In the genomic region with DNA sequence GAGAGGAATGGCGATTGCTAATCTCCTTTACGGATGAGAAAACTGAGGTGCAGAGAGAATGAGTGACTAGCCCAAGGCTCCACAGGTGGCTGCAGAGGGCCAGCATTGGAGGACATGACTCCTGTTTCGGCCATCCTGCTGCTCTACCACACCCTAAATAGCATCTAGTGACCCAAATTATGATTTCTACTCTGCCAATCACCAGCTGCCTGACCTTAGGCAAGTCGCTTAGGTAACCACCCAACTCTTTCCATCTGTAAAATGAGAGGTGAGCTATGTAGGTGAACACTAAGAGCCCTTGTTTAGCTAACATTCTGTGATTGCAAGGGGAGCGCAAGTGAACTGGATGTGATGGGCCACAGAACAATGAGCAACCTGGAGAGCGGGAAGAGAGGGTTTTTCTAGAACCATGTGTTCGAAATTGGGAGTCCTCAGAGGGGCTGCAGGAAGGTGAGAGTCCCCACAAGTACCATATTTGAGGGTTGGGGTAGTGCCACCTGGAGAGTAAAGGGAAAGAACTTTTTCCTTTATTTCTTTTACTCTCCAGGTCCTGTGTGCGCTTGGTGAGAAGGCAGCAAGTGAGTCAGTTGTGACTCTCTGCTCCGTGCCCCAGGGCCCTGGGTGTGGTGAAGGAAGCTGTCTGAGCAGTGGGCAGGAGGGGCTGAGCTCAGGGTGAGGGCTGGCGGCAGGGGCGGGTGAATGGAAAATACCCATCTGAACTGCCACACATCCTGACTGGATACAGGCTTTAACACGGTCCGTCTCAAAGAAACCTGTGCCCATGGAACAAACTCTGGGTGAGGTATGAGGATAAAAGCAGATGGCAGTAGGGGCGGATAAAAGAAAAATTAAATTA, we compare ENCODE assay signal across 12 cellular contexts. TPM values are rescaled to one million over a fixed set of nuclear protein-coding genes. Genes with fewer than 3 reads are reported as not detected.
DNase-seq lines count a peak whose midpoint lies in the region; ATAC-seq, FAIRE-seq and TF ChIP-seq lines count a peak whose summit lies in the region.
"Had no signal": no experiment of that assay in that cellular context is flagged by ENCODE, and none has a peak within 500 bp of the region (broad histone marks: within the 10 kb centered on the region; RNA-seq: fewer than 3 reads in every experiment).

No MANE protein-coding gene starts in this region.

- intact Hi-C loops in Caco-2 (cut with micrococcal nuclease; ENCODE audit: unreplicated experiment) = no loop called here

- no peaks in the 10 kb centered on the region for H3K4me1 Mint-ChIP-seq in Caco-2 (ENCODE audit: low read depth, unreplicated experiment)
- H3K4me1 Mint-ChIP-seq in naive thymus-derived CD8-positive, alpha-beta T cell = peaks cover 12 to 23% (median 20%) of the 10 kb centered on the region in 4 donors

- WGBS in HUES64 = 66% methylated on average over 11 of the region's 14 CpGs

- POLR2A ChIA-PET in Caco-2 (lab: Charles Lee) = no interaction called here
- POLR2A ChIA-PET in naive thymus-derived CD8-positive, alpha-beta T cell (lab: Charles Lee) = no interaction called here

- no peak overlapping the region for H3K4me3 ChIP-seq in Caco-2 (ENCODE audit: low read depth, low read length)
- peak overlapping the region; percentile 63 for H3K4me3 ChIP-seq in HUES64 (ENCODE audit: low read length)
- H3K4me3 ChIP-seq in bronchial epithelial cell (ENCODE audit: low read depth, low read length) = no peak overlapping the region
- no peak overlapping the region for H3K4me3 ChIP-seq in SJCRH30

- H3K27ac ChIP-seq in HUES64 (ENCODE audit: low read depth, low read length) = no peak overlapping the region
- no peak overlapping the region for H3K27ac ChIP-seq in SJCRH30

- no peaks in the 10 kb centered on the region for H3K9me3 Mint-ChIP-seq in Caco-2 (ENCODE audit: unreplicated experiment)
- H3K9me3 Mint-ChIP-seq in naive thymus-derived CD8-positive, alpha-beta T cell = peaks cover 0 to 26% (median 7%) of the 10 kb centered on the region in 9 donors

- CTCF ChIA-PET in Caco-2 (lab: Charles Lee) = no interaction called here

- no peak for FAIRE-seq in bronchial epithelial cell (lab: Jason Lieb, UNC)
- FAIRE-seq in D721Med (lab: Jason Lieb, UNC) = no peak
- FAIRE-seq: G401.6 had no signal

- H3K4me1 ChIP-seq in Caco-2 = peaks cover 4% of the 10 kb centered on the region; the same call in 1 of the 2 replicates
- peaks cover 8% of the 10 kb centered on the region; the same call in 1 of the 2 replicates for H3K4me1 ChIP-seq in HUES64 (ENCODE audit: insufficient read depth, low read length)
- H3K4me1 ChIP-seq in SJCRH30 = no peaks in the 10 kb centered on the region

- peaks cover 9% of the 10 kb centered on the region for H3K27me3 Mint-ChIP-seq in Caco-2 (ENCODE audit: insufficient read depth, unreplicated experiment)
- peaks cover 27 to 69% (median 54%) of the 10 kb centered on the region in 5 donors for H3K27me3 Mint-ChIP-seq in naive thymus-derived CD8-positive, alpha-beta T cell

- peak overlapping the region; percentile 80 for H3K4me3 Mint-ChIP-seq in Caco-2 (ENCODE audit: unreplicated experiment)
- H3K4me3 Mint-ChIP-seq in naive thymus-derived CD8-positive, alpha-beta T cell = peak overlapping the region in 9 of 10 donors; percentile 25 to 91 (median 63)

- H3K27me3 ChIP-seq in Caco-2 (replicated peaks; ENCODE audit: control insufficient read depth, insufficient read depth, low read length) (no peaks in the 10 kb centered on the region), HUES64 (ENCODE audit: insufficient read depth, low read length) (peaks cover 38% of the 10 kb centered on the region), bronchial epithelial cell (ENCODE audit: control insufficient read depth, insufficient read depth, low read length) (peaks cover 2% of the 10 kb centered on the region), SJCRH30 (no peaks in the 10 kb centered on the region)

- BruUV-seq in Caco-2 (replicated peaks; lab: Mats Ljungman, UMichigan) = no TSS peak

- TF ChIP-seq CTCF in Caco-2 (IDR thresholded peaks at IDR 0.05; ENCODE audit: insufficient read depth in 1 of 2, low read depth in 1 of 2, low read length in 1 of 2, severe bottlenecking in 1 of 2, unreplicated experiment in 1 of 2) = no peak
- TF ChIP-seq CTCF in bronchial epithelial cell (IDR thresholded peaks at IDR 0.05; ENCODE audit: insufficient read depth, low read length, severe bottlenecking) = no peak
- no peak for TF ChIP-seq CTCF in D721Med (IDR thresholded peaks at IDR 0.05; ENCODE audit: insufficient read depth, missing control alignments)

- H3K36me3 ChIP-seq in Caco-2 (ENCODE audit: control insufficient read depth, insufficient read depth, low read length) (no peaks in the 10 kb centered on the region), HUES64 (ENCODE audit: insufficient read depth, low read length) (no peaks in the 10 kb centered on the region), bronchial epithelial cell (ENCODE audit: control insufficient read depth, insufficient read depth, low read length) (no peaks in the 10 kb centered on the region), SJCRH30 (no peaks in the 10 kb centered on the region)

- H3K27ac Mint-ChIP-seq in Caco-2 (ENCODE audit: unreplicated experiment) = no peak overlapping the region
- H3K27ac Mint-ChIP-seq in naive thymus-derived CD8-positive, alpha-beta T cell = peak overlapping the region in 3 of 10 donors; percentile 31 to 63 (median 50)
- H3K27ac Mint-ChIP-seq: activated naive CD4-positive, alpha-beta T cell treated with anti-CD3 and anti-CD28 coated beads, Interleukin-2, amount 50 U/mL, for 72 hours had no signal

- H3K36me3 Mint-ChIP-seq in Caco-2 (ENCODE audit: insufficient read depth, unreplicated experiment) = peaks cover 6% of the 10 kb centered on the region
- H3K36me3 Mint-ChIP-seq in naive thymus-derived CD8-positive, alpha-beta T cell = peaks cover 4 to 19% (median 5%) of the 10 kb centered on the region in 3 donors

- H3K9me3 ChIP-seq in Caco-2 (peaks cover 3% of the 10 kb centered on the region; the same call in 1 of the 2 replicates), HUES64 (ENCODE audit: insufficient read depth, low read depth, low read length) (no peaks in the 10 kb centered on the region), SJCRH30 (replicated peaks) (0 out of 2 replicates have a peak, but pooled peaks cover 4% of the 10 kb centered on the region)

- no peak for ATAC-seq in naive thymus-derived CD8-positive, alpha-beta T cell
- ATAC-seq in GM18909 (IDR thresholded peaks at IDR 0.05; ENCODE audit: poor library complexity, unreplicated experiment) = no peak
- no peak for ATAC-seq in HG02763 (IDR thresholded peaks at IDR 0.05; ENCODE audit: unreplicated experiment)

- H3K9ac ChIP-seq in HUES64 (ENCODE audit: low read depth, low read length) = no peak overlapping the region

- no peak for DNase-seq in Caco-2
- peak; percentile 94 for DNase-seq in bronchial epithelial cell (ENCODE audit: low read depth)
- no peak for DNase-seq in naive thymus-derived CD8-positive, alpha-beta T cell
- no peak for DNase-seq in SJCRH30
- no peak for DNase-seq in D721Med (ENCODE audit: insufficient read length, low spot score)
- DNase-seq: NCI-H2081 treated with DMSO at 0.1 percent for 48 hours, T-helper 2 cell had no signal

RNA-seq across cellular contexts. Expression of a gene that starts 2.4 kb away (rescaled TPM):
- total RNA-seq in Caco-2 (2022) (0.11 TPM in 1 of 2 replicates, not detected in the other), bronchial epithelial cell (0.26 and 0.38 TPM in 2 replicates)
- polyA plus RNA-seq in HUES64 (2013, experiment 1 of 2) = 1.7 TPM
- polyA plus RNA-seq in HUES64 (2013, experiment 2 of 2) = 1.7 TPM
- not detected for total RNA-seq in naive thymus-derived CD8-positive, alpha-beta T cell
- polyA plus RNA-seq in naive thymus-derived CD8-positive, alpha-beta T cell = not detected
- total RNA-seq in SJCRH30 (2014; rRNA removed; shearing (Covaris generic)) = 0.30 and 0.35 TPM in 2 replicates
- total RNA-seq: activated naive CD4-positive, alpha-beta T cell treated with anti-CD3 and anti-CD28 coated beads, Interleukin-2, amount 50 U/mL, for 72 hours had no signal
